ENCODE assay signal across 8 cellular contexts in genomic region chr7:122219253-122219865, GRCh38.
DNase-seq lines count a peak whose midpoint lies in the region; ATAC-seq and TF ChIP-seq lines count a peak whose summit lies in the region.

No MANE protein-coding gene starts in this region.

- H3K9me3 ChIP-seq in HEK293 (ENCODE audit: control insufficient read depth, insufficient read depth, low read depth, low read length), result no peaks in the 10 kb centered on the region
- H3K9me3 ChIP-seq in RWPE2 (ENCODE audit: severe bottlenecking), result no peaks in the 10 kb centered on the region
- H3K9me3 ChIP-seq in upper lobe of right lung, result no peaks in the 10 kb centered on the region

- H3K36me3 ChIP-seq in HEK293 (ENCODE audit: control insufficient read depth in 2 of 2, insufficient read depth in 1 of 2, low read length in 2 of 2) (no peaks in the 10 kb centered on the region), RWPE2 (ENCODE audit: low read depth) (no peaks in the 10 kb centered on the region), upper lobe of right lung (no peaks in the 10 kb centered on the region)

- no peaks in the 10 kb centered on the region for H3K27me3 ChIP-seq in RWPE2 (ENCODE audit: insufficient read depth, poor library complexity, severe bottlenecking)
- no peaks in the 10 kb centered on the region for H3K27me3 ChIP-seq in upper lobe of right lung

- no peaks in the 10 kb centered on the region for H3K4me1 ChIP-seq in HEK293 (ENCODE audit: control insufficient read depth, insufficient read depth, low read length)
- H3K4me1 ChIP-seq in RWPE2 (ENCODE audit: insufficient read depth, poor library complexity, severe bottlenecking), result no peaks in the 10 kb centered on the region
- H3K4me1 ChIP-seq in upper lobe of right lung, result no peaks in the 10 kb centered on the region

- no peak overlapping the region for H3K27ac ChIP-seq in HEK293 (ENCODE audit: extremely low read depth, low read depth, low read length)
- H3K27ac ChIP-seq in RWPE2 (ENCODE audit: poor library complexity, severe bottlenecking), result no peak overlapping the region
- H3K27ac ChIP-seq in upper lobe of right lung, result no peak overlapping the region

- POLR2A ChIA-PET in HEK293 (lab: Yijun Ruan, JAX), result no interaction called here

- H3K4me3 ChIP-seq in HEK293 (ENCODE audit: low read depth, low read length) (no peak overlapping the region), RWPE2 (ENCODE audit: severe bottlenecking) (no peak overlapping the region), upper lobe of right lung (no peak overlapping the region)

- ATAC-seq in RWPE2 (ENCODE audit: low read depth) (no peak), upper lobe of right lung (no peak), GM19328 (IDR thresholded peaks at IDR 0.05; ENCODE audit: unreplicated experiment) (no peak), HG03460 (IDR thresholded peaks at IDR 0.05; ENCODE audit: unreplicated experiment) (no peak), HG03439 (IDR thresholded peaks at IDR 0.05; ENCODE audit: unreplicated experiment) (no peak)

- intact Hi-C loops in upper lobe of right lung (cut with DNase I), result no loop called here

- DNase-seq in DMS114 treated with DMSO at 0.1 percent for 48 hours (lab: John Stamatoyannopoulos, UW; ENCODE audit: unreplicated experiment), result peak; percentile 12
- no peak for DNase-seq in RWPE2 (ENCODE audit: low spot score)
- peak; percentile 22 for DNase-seq in glomerular endothelial cell (ENCODE audit: extremely low read depth, low read depth, low spot score)
- no peak for DNase-seq in upper lobe of right lung

- CTCF ChIA-PET in HEK293 (lab: Yijun Ruan, JAX), result interaction anchor here (0.6 to 5.0 kb wide), 8 partner anchors 10 to 1412 kb away, joined by 3 to 50 read pairs (median 4); no protein-coding TSS in a partner anchor

- TF ChIP-seq CTCF in HEK293 (tag by site-specific recombination; IDR thresholded peaks at IDR 0.05) (peak; percentile 24; the same call in 1 of the 2 replicates), RWPE2 (IDR thresholded peaks at IDR 0.05; ENCODE audit: poor library complexity, severe bottlenecking) (peak; percentile 76), upper lobe of right lung (IDR thresholded peaks at IDR 0.05) (peak; percentile 69)

TF ChIP-seq in HEK293, 187 proteins besides CTCF, POLR2A, EP300 and RAD21:
- TF ChIP-seq ZNF654 (tag by site-specific recombination; IDR thresholded peaks at IDR 0.05; ENCODE audit: low read depth), result peak; percentile 83
- TF ChIP-seq ZNF791 (tag by site-specific recombination; IDR thresholded peaks at IDR 0.05), result no peak
- no peak for TF ChIP-seq ZNF585B (tag by site-specific recombination; IDR thresholded peaks at IDR 0.05)
- TF ChIP-seq PATZ1 (tag by site-specific recombination; IDR thresholded peaks at IDR 0.05), result no peak
- TF ChIP-seq ZNF169 (tag by site-specific recombination; IDR thresholded peaks at IDR 0.05), result no peak

Comparison
In these comparisons a context has a peak if more than half of its experiments do, and no peak if none do; other contexts are left out.
1. DNase-seq: peak in DMS114 treated with DMSO at 0.1 percent for 48 hours (single experiment) and glomerular endothelial cell (single experiment); none in RWPE2 (single experiment) and upper lobe of right lung (single experiment).
2. CTCF ChIP-seq: peak in every context shown above with its lines; median percentile 76 in RWPE2; 69 in upper lobe of right lung; 24 in HEK293.